In genomic region chr11:33987545-33987944, GRCh38 we compare ENCODE assay signal across 13 cellular contexts.
DNase-seq lines count a peak whose midpoint lies in the region; ATAC-seq, FAIRE-seq and TF ChIP-seq lines count a peak whose summit lies in the region.
"Had no signal": no experiment of that assay in that cellular context is flagged by ENCODE, and none has a peak within 500 bp of the region (broad histone marks: within the 10 kb centered on the region; RNA-seq: fewer than 3 reads in every experiment).

No MANE protein-coding gene starts in this region.

- TF ChIP-seq CTCF in HepG2 (CRISPR knock-in tag; IDR thresholded peaks at IDR 0.05) (no peak), right lobe of liver (IDR thresholded peaks at IDR 0.05) (no peak), K562 (IDR thresholded peaks at IDR 0.05 in 2 of 3, conservative IDR thresholded peaks at IDR 0.05 in 1 of 3; ENCODE audit: insufficient read depth in 2 of 3, low read depth in 1 of 3, low read length in 3 of 3) (no peak)

- H3K36me3 ChIP-seq in HepG2 (replicated peaks in 1 of 2; ENCODE audit: control insufficient read depth in 1 of 2, insufficient read depth in 2 of 2, low read length in 2 of 2): no peaks in the 10 kb centered on the region
- H3K36me3 ChIP-seq in right lobe of liver: no peaks in the 10 kb centered on the region
- no peaks in the 10 kb centered on the region for H3K36me3 ChIP-seq in K562 (ENCODE audit: control insufficient read depth, insufficient read depth, low read length)
- H3K36me3 ChIP-seq: BE2C, BLaER1 had no signal

- intact Hi-C loops in HepG2 (cut with micrococcal nuclease; ENCODE audit: unreplicated experiment) (no loop called here), right lobe of liver (cut with DNase I) (no loop called here), K562 (cut with micrococcal nuclease) (no loop called here)

- no peaks in the 10 kb centered on the region for H3K79me2 ChIP-seq in HepG2 (ENCODE audit: insufficient read depth, low read length)
- no peaks in the 10 kb centered on the region for H3K79me2 ChIP-seq in K562 (ENCODE audit: control insufficient read depth, insufficient read depth, low read length)

- DNase-seq in DMS53 (lab: John Stamatoyannopoulos, UW) (peak; percentile 15), DMS53 treated with DMSO at 0.1 percent for 48 hours (lab: John Stamatoyannopoulos, UW; ENCODE audit: unreplicated experiment) (no peak), HepG2 (ENCODE audit: low spot score) (no peak), right lobe of liver (no peak), K562 (ENCODE audit: extremely low read depth in 1 of 4, low spot score in 3 of 4) (no peak), middle frontal gyrus (ENCODE audit: extremely low spot score, low spot score) (no peak)
- no peak for DNase-seq in activated CD4-positive, alpha-beta T cell treated with anti-CD3 and anti-CD28 coated beads for 4 hours
- DNase-seq: DMS79 had no signal

- ATAC-seq in HepG2: no peak
- ATAC-seq in right lobe of liver: no peak
- ATAC-seq in K562: peak; percentile 35

- BruUV-seq in HepG2 (replicated peaks; lab: Mats Ljungman, UMichigan) (no TSS peak), K562 (replicated peaks; lab: Mats Ljungman, UMichigan) (no TSS peak)

- no peak overlapping the region for H3K27ac ChIP-seq in HepG2 (ENCODE audit: extremely low read length, insufficient read depth, low read length)
- H3K27ac ChIP-seq in right lobe of liver: no peak overlapping the region
- H3K27ac ChIP-seq in K562 (ENCODE audit: extremely low read depth, low read depth, low read length): no peak overlapping the region
- H3K27ac ChIP-seq: 22Rv1, A549, BLaER1 had no signal

- CTCF ChIA-PET in HepG2 (lab: Yijun Ruan, JAX; ENCODE audit: low intra/inter-chr PET ratio, low total read pairs): interaction anchor here (0.9 to 1.5 kb wide), 3 partner anchors 129 to 152 kb away, joined by 3 to 5 read pairs (median 3); no protein-coding TSS in a partner anchor
- CTCF ChIA-PET in K562 (lab: Yijun Ruan, JAX; ENCODE audit: low intra/inter-chr PET ratio): interaction anchor here (0.5 to 1.8 kb wide), 9 partner anchors 10 to 1617 kb away, joined by 3 to 9 read pairs (median 5); no protein-coding TSS in a partner anchor

- FAIRE-seq in HepG2 (lab: Jason Lieb, UNC) (no peak), K562 (lab: Jason Lieb, UNC) (no peak)
- FAIRE-seq: A549 had no signal

- H3K4me3 ChIP-seq in HepG2 (replicated peaks in 1 of 3; ENCODE audit: insufficient read depth in 1 of 3, low read depth in 2 of 3, low read length in 3 of 3) (no peak overlapping the region), right lobe of liver (no peak overlapping the region), K562 (no peak overlapping the region)
- H3K4me3 ChIP-seq: A549, BLaER1, GM12878 had no signal

- no peak overlapping the region for H3K4me2 ChIP-seq in HepG2 (ENCODE audit: low read depth, low read length)
- H3K4me2 ChIP-seq in K562 (ENCODE audit: insufficient read depth, low read length): no peak overlapping the region
- H3K4me2 ChIP-seq: A549, BLaER1 had no signal

- H2AFZ ChIP-seq in HepG2 (ENCODE audit: low read length) (no peak overlapping the region), K562 (ENCODE audit: low read depth, low read length) (peak overlapping the region; percentile 89; the same call in 1 of the 2 replicates)

- POLR2A ChIA-PET in HepG2 (lab: Yijun Ruan, JAX) (no interaction called here), K562 (lab: Yijun Ruan, JAX) (interaction anchor here (0.6 to 1.2 kb wide), 9 partner anchors 46 to 181 kb away, joined by 3 to 6 read pairs (median 3); no protein-coding TSS in a partner anchor)

- H4K20me1 ChIP-seq in HepG2 (ENCODE audit: insufficient read depth, low read length) (no peaks in the 10 kb centered on the region), K562 (replicated peaks; ENCODE audit: control insufficient read depth, insufficient read depth, low read length) (no peaks in the 10 kb centered on the region)
- H4K20me1 ChIP-seq: BLaER1 had no signal

- no peak for TF ChIP-seq RAD21 in HepG2 (CRISPR knock-in tag; IDR thresholded peaks at IDR 0.05)
- TF ChIP-seq RAD21 in K562 (CRISPR knock-in tag; conservative IDR thresholded peaks at IDR 0.05 in 1 of 2, IDR thresholded peaks at IDR 0.05 in 1 of 2): no peak

- H3K4me1 ChIP-seq in HepG2 (ENCODE audit: insufficient read depth, low read length) (no peaks in the 10 kb centered on the region), right lobe of liver (no peaks in the 10 kb centered on the region), K562 (replicated peaks in 1 of 2; ENCODE audit: control insufficient read depth in 2 of 2, insufficient read depth in 2 of 2, low read length in 2 of 2) (peaks cover 4 to 6% of the 10 kb centered on the region in 2 experiments; a peak in 4 of 5 replicates)
- H3K4me1 ChIP-seq: A549, BE2C, BLaER1 had no signal

- TF ChIP-seq EP300 in HepG2 (IDR thresholded peaks at IDR 0.05; ENCODE audit: low read depth in 2 of 2, low read length in 2 of 2) (no peak), HepG2 (CRISPR knock-in tag; IDR thresholded peaks at IDR 0.05; ENCODE audit: borderline replicate concordance) (no peak), K562 (IDR thresholded peaks at IDR 0.05; ENCODE audit: low read length) (no peak)

- WGBS in HepG2 (ENCODE audit: low lambda C conversion rate): 83% methylated on average over 3 of the region's 3 CpGs
- 72% methylated on average over 3 of the region's 3 CpGs for WGBS in right lobe of liver (ENCODE audit: insufficient coverage, low coverage, low lambda C conversion rate, missing lambda C conversion rate)
- WGBS in K562 (ENCODE audit: insufficient coverage, low coverage, missing lambda C conversion rate): 77% methylated on average over 3 of the region's 3 CpGs

- in situ Hi-C loops in HepG2 (cut with HindIII; ENCODE audit: extremely low pct_ligation_motif_present, low pct_unique_long_range_greater_than_20kb) (loop anchor here (25.0 kb wide), 1 partner anchor 500 kb away; no protein-coding TSS in a partner anchor), K562 (cut with MboI) (no loop called here)

- H3K27me3 ChIP-seq in HepG2 (ENCODE audit: control insufficient read depth in 1 of 2, insufficient read depth in 2 of 2, low read length in 2 of 2): no peaks in the 10 kb centered on the region
- no peaks in the 10 kb centered on the region for H3K27me3 ChIP-seq in right lobe of liver
- H3K27me3 ChIP-seq in K562 (ENCODE audit: control insufficient read depth in 2 of 2, insufficient read depth in 2 of 2, low read length in 2 of 2): no peaks in the 10 kb centered on the region
- H3K27me3 ChIP-seq: BE2C, BLaER1 had no signal

- no peak for TF ChIP-seq POLR2A in HepG2 (IDR thresholded peaks at IDR 0.05; ENCODE audit: insufficient read depth in 1 of 2, low read depth in 2 of 2, low read length in 2 of 2)
- TF ChIP-seq POLR2A in right lobe of liver (IDR thresholded peaks at IDR 0.05): no peak
- TF ChIP-seq POLR2A in K562 (conservative IDR thresholded peaks at IDR 0.05): no peak

- H3K9me3 ChIP-seq in HepG2 (ENCODE audit: low read length) (no peaks in the 10 kb centered on the region), right lobe of liver (no peaks in the 10 kb centered on the region), K562 (replicated peaks; ENCODE audit: control insufficient read depth, insufficient read depth, low read depth, low read length) (no peaks in the 10 kb centered on the region)
- H3K9me3 ChIP-seq: A549, BE2C had no signal

- no peak overlapping the region for H3K9ac ChIP-seq in HepG2 (ENCODE audit: insufficient read depth, low read depth, low read length)
- no peak overlapping the region for H3K9ac ChIP-seq in K562 (ENCODE audit: insufficient read depth in 1 of 2, low read depth in 2 of 2, low read length in 2 of 2)
- H3K9ac ChIP-seq: BLaER1 had no signal

- H3K9me1 ChIP-seq in K562 (ENCODE audit: control insufficient read depth, insufficient read depth, low read length): no peaks in the 10 kb centered on the region

TF ChIP-seq in HepG2, 621 proteins besides CTCF, POLR2A, EP300 and RAD21:
- TF ChIP-seq MAFF (IDR thresholded peaks at IDR 0.05; ENCODE audit: low read depth, low read length): 0 out of 2 replicates have a peak, but pooled peaks have one; percentile 14
- no peak for TF ChIP-seq ZNF484 (CRISPR knock-in tag; IDR thresholded peaks at IDR 0.05; ENCODE audit: borderline replicate concordance, low read depth)
- peak in 1 of 2 experiments; percentile 26; a peak in 1 of 4 replicates for TF ChIP-seq MAFK (conservative IDR thresholded peaks at IDR 0.05 in 1 of 2, IDR thresholded peaks at IDR 0.05 in 1 of 2; ENCODE audit: low read length in 2 of 2)

TF ChIP-seq in K562, 482 proteins besides CTCF, POLR2A, EP300 and RAD21 (continues in another document):
- TF ChIP-seq ZNF134 (CRISPR knock-in tag; conservative IDR thresholded peaks at IDR 0.05) (no peak), SMARCB1 (IDR thresholded peaks at IDR 0.05; ENCODE audit: insufficient read length, low read depth) (no peak), L3MBTL2 (IDR thresholded peaks at IDR 0.05) (no peak), IRF9 (tag; IDR thresholded peaks at IDR 0.05) (no peak), GATAD2A (IDR thresholded peaks at IDR 0.05) (no peak), ZNF316 (IDR thresholded peaks at IDR 0.05) (peak; percentile 87), USF1 (CRISPR knock-in tag; IDR thresholded peaks at IDR 0.05) (no peak), NONO (IDR thresholded peaks at IDR 0.05; ENCODE audit: low read depth in 2 of 2, low read length in 1 of 2) (no peak), MAFG (tag; conservative IDR thresholded peaks at IDR 0.05) (peak; percentile 49; the same call in 1 of the 2 replicates), C11orf30 (IDR thresholded peaks at IDR 0.05; ENCODE audit: low read depth) (peak; percentile 53; the same call in 1 of the 2 replicates)
